In genomic region chr5:56211298-56211865, GRCh38 we compare ENCODE assay signal across 11 cellular contexts. TPM values are rescaled to one million over a fixed set of nuclear protein-coding genes. Genes with fewer than 3 reads are reported as not detected.
DNase-seq lines count a peak whose midpoint lies in the region; ATAC-seq and TF ChIP-seq lines count a peak whose summit lies in the region.
"Had no signal": no experiment of that assay in that cellular context is flagged by ENCODE, and none has a peak within 500 bp of the region (broad histone marks: within the 10 kb centered on the region; RNA-seq: fewer than 3 reads in every experiment).

No MANE protein-coding gene starts in this region.

- H4K8ac ChIP-seq in mesendoderm (ENCODE audit: low read depth, low read length): no peak overlapping the region

- WGBS in mesendoderm (ENCODE audit: extremely low coverage, insufficient coverage, low lambda C conversion rate): no CpG with 5 or more reads among the region's 2 CpGs

- no peaks in the 10 kb centered on the region for H3K4me1 ChIP-seq in mesendoderm (ENCODE audit: control insufficient read depth, low read depth, low read length)

- H4K5ac ChIP-seq in mesendoderm (ENCODE audit: low read length): no peak overlapping the region

- POLR2A ChIA-PET in AG04449 (lab: Yijun Ruan, JAX): no interaction called here

- no peak overlapping the region for H3K23ac ChIP-seq in mesendoderm (ENCODE audit: low read length)

- no peak overlapping the region for H2BK5ac ChIP-seq in mesendoderm (ENCODE audit: low read length)

- H3K18ac ChIP-seq in mesendoderm (ENCODE audit: low read length): no peak overlapping the region

- no peaks in the 10 kb centered on the region for H3K36me3 ChIP-seq in mesendoderm (ENCODE audit: control insufficient read depth, insufficient read depth, low read length)

- no peaks in the 10 kb centered on the region for H3K79me1 ChIP-seq in mesendoderm (ENCODE audit: low read length)

- H2BK15ac ChIP-seq in mesendoderm (replicated peaks; ENCODE audit: low read depth): no peak overlapping the region

- H3K4me3 ChIP-seq in AG04449 (ENCODE audit: low read depth, low read length) (no peak overlapping the region), mesendoderm (ENCODE audit: low read length) (no peak overlapping the region)

- H3K4ac ChIP-seq in mesendoderm (ENCODE audit: low read depth, low read length): no peak overlapping the region

- H3K4me2 ChIP-seq in mesendoderm (ENCODE audit: low read length): no peak overlapping the region

- DNase-seq in AG04449 (ENCODE audit: low read depth, low spot score) (peak; percentile 65), LHCN-M2 (ENCODE audit: low read depth) (peak; percentile 96), dermis microvascular lymphatic vessel endothelial cell (ENCODE audit: low read depth in 2 of 2) (peak; percentile 92 to 98), mesendoderm (peak; percentile 34), NCI-H187 treated with DMSO at 0.1 percent for 48 hours (lab: John Stamatoyannopoulos, UW) (no peak), germinal center (ENCODE audit: low spot score) (no peak)
- no peak for DNase-seq in activated naive CD4-positive, alpha-beta T cell treated with Interleukin-2 at 50 U/mL for 16 hours
- DNase-seq: activated naive CD4-positive, alpha-beta T cell treated with anti-CD3 and anti-CD28 coated beads, Interleukin-2, amount 50 U/mL, for 16 hours; CD4-positive, CD25-positive, alpha-beta regulatory T cell; NCI-H146 had no signal

- H3K27me3 ChIP-seq in mesendoderm (ENCODE audit: insufficient read depth, low read length, poor library complexity): no peaks in the 10 kb centered on the region

- CTCF ChIA-PET in AG04449 (lab: Yijun Ruan, JAX): interaction anchor here (0.8 kb wide), 1 partner anchor 10 kb away, joined by 4 read pairs; no protein-coding TSS in a partner anchor

- H3K79me2 ChIP-seq in mesendoderm (ENCODE audit: control insufficient read depth, insufficient read depth, low read length): no peaks in the 10 kb centered on the region

- no peak overlapping the region for H3K56ac ChIP-seq in mesendoderm (ENCODE audit: low read length)

- TF ChIP-seq CTCF in AG04449 (IDR thresholded peaks at IDR 0.05; ENCODE audit: insufficient read depth, low read length, missing control alignments): no peak

- no peak overlapping the region for H3K27ac ChIP-seq in mesendoderm (ENCODE audit: low read depth, low read length)

- no peak overlapping the region for H2BK120ac ChIP-seq in mesendoderm (ENCODE audit: low read depth, low read length)

- ATAC-seq in GM19452 (IDR thresholded peaks at IDR 0.05; ENCODE audit: unreplicated experiment): no peak

- H3K9ac ChIP-seq in mesendoderm (ENCODE audit: low read length): no peak overlapping the region

- no peak overlapping the region for H2AK5ac ChIP-seq in mesendoderm (ENCODE audit: low read length)

RNA-seq across cellular contexts. Expression of gene ANKRD55, which starts 21.7 kb away (rescaled TPM):
- total RNA-seq in LHCN-M2 (2014; rRNA removed) (not detected in 2 replicates), dermis microvascular lymphatic vessel endothelial cell (3.7 and 4.0 TPM in 2 replicates)
- not detected for polyA plus RNA-seq in LHCN-M2 (2012)
- polyA plus RNA-seq in mesendoderm (2013, experiment 1 of 2): 0.10 TPM
- polyA plus RNA-seq in mesendoderm (2013, experiment 2 of 2): 0.08 TPM

Comparison
In these comparisons a context has a peak if more than half of its experiments do, and no peak if none do; other contexts are left out.
1. DNase-seq: peak in AG04449 (single experiment), LHCN-M2 (single experiment), dermis microvascular lymphatic vessel endothelial cell (2 of 2) and mesendoderm (single experiment); none in NCI-H187 treated with DMSO at 0.1 percent for 48 hours (single experiment), germinal center (single experiment) and activated naive CD4-positive, alpha-beta T cell treated with Interleukin-2 at 50 U/mL for 16 hours (single experiment).